In the genomic region with DNA sequence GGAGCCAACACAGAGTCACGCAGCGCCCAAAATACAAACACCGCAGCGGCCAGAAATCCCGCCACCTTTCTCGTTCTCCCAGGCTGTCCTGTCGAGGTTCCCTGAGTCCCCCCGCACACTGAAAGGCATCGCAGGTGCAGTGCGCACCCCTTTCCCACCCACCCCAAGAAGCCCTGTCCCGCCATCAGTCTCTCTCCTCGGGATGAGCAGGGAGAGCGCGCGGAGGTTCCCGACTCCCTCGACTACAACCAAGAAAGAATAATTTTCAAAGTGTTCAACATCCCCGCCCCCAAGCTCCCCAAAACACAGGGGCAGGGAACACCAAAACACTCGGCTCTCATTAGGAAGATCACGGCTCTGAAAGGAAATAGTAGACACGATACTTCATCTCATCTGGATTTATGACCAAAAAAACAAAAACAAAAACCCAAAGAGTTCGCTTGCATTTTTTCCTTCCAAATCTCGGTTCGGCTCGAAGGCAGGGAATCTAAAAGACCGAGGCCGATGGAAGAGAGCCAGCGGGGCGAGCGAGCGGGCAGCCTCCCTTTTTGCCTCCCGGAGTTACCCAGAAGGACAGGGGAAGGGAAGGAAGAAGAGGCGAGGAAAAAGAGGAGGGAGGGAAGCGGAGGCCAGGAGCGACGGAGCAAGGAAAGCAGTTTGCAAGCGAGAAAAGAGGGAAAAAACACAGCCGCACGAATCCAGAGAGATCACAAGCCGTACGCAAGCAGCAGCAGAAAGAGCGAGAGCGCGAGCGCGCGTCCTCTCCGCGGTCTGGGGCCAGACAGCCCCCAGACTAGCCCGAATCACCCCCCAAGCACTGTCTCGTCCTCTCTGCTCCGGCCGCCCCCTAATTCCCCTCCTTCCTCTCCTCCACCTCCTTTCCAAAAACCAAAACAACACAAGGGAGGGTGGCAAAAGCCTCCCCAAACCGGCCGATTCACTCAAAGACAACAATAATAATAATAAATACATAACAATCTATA, we compare ENCODE assay signal across 8 cellular contexts. TPM values are rescaled to one million over a fixed set of nuclear protein-coding genes. Genes with fewer than 3 reads are reported as not detected.
DNase-seq lines count a peak whose midpoint lies in the region; ATAC-seq, FAIRE-seq and TF ChIP-seq lines count a peak whose summit lies in the region.

No MANE protein-coding gene starts in this region.

- no peaks in the 10 kb centered on the region for H3K27me3 ChIP-seq in SJCRH30
- H3K27me3 ChIP-seq in left ventricle myocardium inferior (ENCODE audit: low read depth): no peaks in the 10 kb centered on the region

- POLR2A ChIA-PET in A549 (lab: Yijun Ruan, JAX): interaction anchor here (1.0 to 1.9 kb wide), 9 partner anchors 198 to 1209 kb away, joined by 3 to 24 read pairs (median 5); partner anchors contain the start of gene LPP
- POLR2A ChIA-PET in HEK293 (lab: Yijun Ruan, JAX): interaction anchor here (0.6 to 1.6 kb wide), 4 partner anchors 551 to 1210 kb away, joined by 3 to 15 read pairs (median 8); no protein-coding TSS in a partner anchor

- H3K27ac ChIP-seq in A549: peak overlapping the region; percentile 96 to 99
- H3K27ac ChIP-seq in HEK293 (ENCODE audit: extremely low read depth, low read depth, low read length): peak overlapping the region; percentile 97; the same call in 1 of the 2 replicates
- H3K27ac ChIP-seq in SJCRH30: no peak overlapping the region; the same call in 1 of the 2 replicates
- peak overlapping the region; percentile 99 for H3K27ac ChIP-seq in left ventricle myocardium inferior (replicated peaks)

- H3K4me3 ChIP-seq in A549 (peak overlapping the region; percentile 69), HEK293 (ENCODE audit: low read depth, low read length) (peak overlapping the region; percentile 84), SJCRH30 (peak overlapping the region; percentile 58), left ventricle myocardium inferior (peak overlapping the region; percentile 88)

- FAIRE-seq in A549 (lab: Jason Lieb, UNC): no peak

- no peak for TF ChIP-seq EP300 in A549 (IDR thresholded peaks at IDR 0.05)

- H3K9me3 ChIP-seq in A549 (no peaks in the 10 kb centered on the region), HEK293 (ENCODE audit: control insufficient read depth, insufficient read depth, low read depth, low read length) (no peaks in the 10 kb centered on the region), SJCRH30 (replicated peaks) (no peaks in the 10 kb centered on the region), left ventricle myocardium inferior (replicated peaks) (no peaks in the 10 kb centered on the region)

- TF ChIP-seq RAD21 in A549 (conservative IDR thresholded peaks at IDR 0.05 in 1 of 2, IDR thresholded peaks at IDR 0.05 in 1 of 2): no peak

- peak in 1 of 2 experiments; percentile 20; a peak in 3 of 6 replicates for ATAC-seq in A549
- no peak for ATAC-seq in HG02798 (IDR thresholded peaks at IDR 0.05; ENCODE audit: poor library complexity, unreplicated experiment)

- TF ChIP-seq CTCF in A549 (IDR thresholded peaks at IDR 0.05) (no peak), HEK293 (tag by site-specific recombination; IDR thresholded peaks at IDR 0.05) (no peak), left ventricle myocardium inferior (IDR thresholded peaks at IDR 0.05; ENCODE audit: borderline replicate concordance) (no peak)

- no peaks in the 10 kb centered on the region for H3K36me3 ChIP-seq in HEK293 (ENCODE audit: control insufficient read depth in 2 of 2, insufficient read depth in 1 of 2, low read length in 2 of 2)
- no peaks in the 10 kb centered on the region for H3K36me3 ChIP-seq in SJCRH30
- no peaks in the 10 kb centered on the region for H3K36me3 ChIP-seq in left ventricle myocardium inferior

- intact Hi-C loops in left ventricle myocardium inferior (cut with micrococcal nuclease): loop anchor here (10.0 kb wide), 2 partner anchors 290 to 410 kb away; partner anchors contain the start of gene LPP

- WGBS in A549 (ENCODE audit: missing lambda C conversion rate): 2% methylated on average over 54 of the region's 55 CpGs

- TF ChIP-seq POLR2A in A549 (IDR thresholded peaks at IDR 0.05; ENCODE audit: low read length): no peak

- DNase-seq in A549 (ENCODE audit: low read depth in 1 of 2, low spot score in 1 of 2) (peak; percentile 15 to 20), SJCRH30 (peak; percentile 7 to 34), amygdala (lab: John Stamatoyannopoulos, UW) (peak in 38 of 56 donors; percentile 11 to 71 (median 43)), left ventricle myocardium inferior (peak; percentile 48), pons (ENCODE audit: low spot score) (peak; percentile 70), AG08395 (ENCODE audit: low spot score) (no peak)

- peak overlapping the region; percentile 96 for H3K4me2 ChIP-seq in A549

- CTCF ChIA-PET in A549 (lab: Yijun Ruan, JAX) (interaction anchor here (0.9 to 8.6 kb wide), 5 partner anchors 411 to 1210 kb away, joined by 3 to 221 read pairs (median 4); no protein-coding TSS in a partner anchor), HEK293 (lab: Yijun Ruan, JAX) (interaction anchor here (0.6 to 0.9 kb wide), 5 partner anchors 166 to 981 kb away, joined by 3 to 5 read pairs (median 3); no protein-coding TSS in a partner anchor)

- H3K4me1 ChIP-seq in A549: peaks cover 50% of the 10 kb centered on the region
- H3K4me1 ChIP-seq in HEK293 (ENCODE audit: control insufficient read depth, insufficient read depth, low read length): no peaks in the 10 kb centered on the region
- 0 out of 2 replicates have a peak, but pooled peaks cover 1% of the 10 kb centered on the region for H3K4me1 ChIP-seq in SJCRH30
- H3K4me1 ChIP-seq in left ventricle myocardium inferior: peaks cover 78% of the 10 kb centered on the region

TF ChIP-seq in A549, 52 proteins besides CTCF, POLR2A, EP300 and RAD21:
- TF ChIP-seq FOXS1 (CRISPR knock-in tag; IDR thresholded peaks at IDR 0.05) (no peak), BHLHE40 (IDR thresholded peaks at IDR 0.05; ENCODE audit: low read depth, low read length) (no peak), ATOH8 (CRISPR knock-in tag; IDR thresholded peaks at IDR 0.05; ENCODE audit: low read depth) (no peak), CHD4 (IDR thresholded peaks at IDR 0.05; ENCODE audit: borderline replicate concordance) (no peak), NPAS2 (CRISPR knock-in tag; IDR thresholded peaks at IDR 0.05; ENCODE audit: borderline replicate concordance) (no peak)
- TF ChIP-seq, protein P1, sequence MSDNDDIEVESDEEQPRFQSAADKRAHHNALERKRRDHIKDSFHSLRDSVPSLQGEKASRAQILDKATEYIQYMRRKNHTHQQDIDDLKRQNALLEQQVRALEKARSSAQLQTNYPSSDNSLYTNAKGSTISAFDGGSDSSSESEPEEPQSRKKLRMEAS (IDR thresholded peaks at IDR 0.05): no peak

TF ChIP-seq in HEK293, 187 proteins besides CTCF, POLR2A, EP300 and RAD21 (continues in another document):
- TF ChIP-seq ZBTB10 (tag by site-specific recombination; IDR thresholded peaks at IDR 0.05): peak; percentile 41; the same call in 1 of the 2 replicates
- TF ChIP-seq ZNF335 (tag by site-specific recombination; conservative IDR thresholded peaks at IDR 0.05): peak; percentile 47; the same call in 1 of the 2 replicates
- no peak for TF ChIP-seq HOXA7 (CRISPR knock-in tag; IDR thresholded peaks at IDR 0.05; ENCODE audit: borderline replicate concordance)
- peak; percentile 51; the same call in 1 of the 2 replicates for TF ChIP-seq ZBTB7A (tag by site-specific recombination; IDR thresholded peaks at IDR 0.05; ENCODE audit: low read depth)
- 0 out of 2 replicates have a peak, but pooled peaks have one; percentile 86 for TF ChIP-seq REPIN1 (tag by site-specific recombination; IDR thresholded peaks at IDR 0.05; ENCODE audit: low read depth)
- TF ChIP-seq ZNF76 (tag by site-specific recombination; IDR thresholded peaks at IDR 0.05; ENCODE audit: borderline replicate concordance, low read depth): peak; percentile 56; the same call in 1 of the 2 replicates

RNA-seq across cellular contexts. Expression of gene BCL6, which starts 0.8 kb away (rescaled TPM):
- polyA plus RNA-seq in A549 (2011; rRNA removed): 7.0 and 20.8 TPM in 2 replicates
- 2.0 and 3.3 TPM in 2 replicates for polyA plus RNA-seq in A549 (2012; cell fraction: cytosol; rRNA removed)
- polyA plus RNA-seq in A549 (2012; cell fraction: nucleus; rRNA removed): 7.1 and 9.2 TPM in 2 replicates
- 6.1 to 12.1 TPM (median 10.4 TPM) in 3 replicates for polyA plus RNA-seq in A549 (2017; fragmentation: RNase III; extraction: RNeasy Plus Mini Kit Qiagen cat#74134 plus additional on column Dnase treatment)
- polyA minus RNA-seq in A549 (2011; rRNA and poly(A)+ RNA removed): 23.8 and 38.2 TPM in 2 replicates
- total RNA-seq in SJCRH30 (2014; rRNA removed; shearing (Covaris generic)): 0.65 and 0.76 TPM in 2 replicates
- 47.7 TPM for total RNA-seq in left ventricle myocardium inferior

RNA-seq across cellular contexts. Expression of gene RTP2, which starts 42.1 kb away (rescaled TPM):
- polyA plus RNA-seq in A549 (2011; rRNA removed) (not detected in 2 replicates), A549 (2017; fragmentation: RNase III; extraction: RNeasy Plus Mini Kit Qiagen cat#74134 plus additional on column Dnase treatment) (not detected in 3 replicates)
- polyA plus RNA-seq in A549 (2012; cell fraction: cytosol; rRNA removed): not detected in 2 replicates
- not detected in 2 replicates for polyA plus RNA-seq in A549 (2012; cell fraction: nucleus; rRNA removed)
- not detected in 2 replicates for polyA minus RNA-seq in A549 (2011; rRNA and poly(A)+ RNA removed)
- not detected in 2 replicates for total RNA-seq in SJCRH30 (2014; rRNA removed; shearing (Covaris generic))
- total RNA-seq in left ventricle myocardium inferior: not detected

Comparison
In these comparisons a context has a peak if more than half of its experiments do, and no peak if none do; other contexts are left out.
1. RNA of gene BCL6, which starts 0.8 kb away (total RNA-seq): 47.7 TPM in left ventricle myocardium inferior (single experiment); 0.65 to 0.76 TPM in SJCRH30; every median in the first group is over 10 times any median in the second.
2. Peak in every context shown above with its lines, with median percentiles within 50 percentile points of each other: H3K4me3 ChIP-seq.